In genomic region chr15:60297047-60297446, GRCh38 we compare ENCODE assay signal across 20 cellular contexts.
A peak's percentile ranks its signal among the peaks of the same experiment; 100 is the strongest.
DNase-seq lines count a peak whose midpoint lies in the region; ATAC-seq and TF ChIP-seq lines count a peak whose summit lies in the region.
"Had no signal": no experiment of that assay in that cellular context is flagged by ENCODE, and none has a peak within 500 bp of the region (broad histone marks: within the 10 kb centered on the region; RNA-seq: fewer than 3 reads in every experiment).

No MANE protein-coding gene starts in this region.

- H3K27ac ChIP-seq in right lobe of liver, result no peak overlapping the region
- no peak overlapping the region for H3K27ac ChIP-seq in upper lobe of right lung
- H3K27ac ChIP-seq: GM23248, HL-60 had no signal

- H3K4me1 ChIP-seq in right lobe of liver (no peaks in the 10 kb centered on the region), upper lobe of right lung (peaks cover 9% of the 10 kb centered on the region)

- CTCF ChIA-PET in activated CD4-positive, alpha-beta memory T cell treated with anti-CD3 and anti-CD28 coated beads for 36 hours (lab: Charles Lee), result no interaction called here
- CTCF ChIA-PET in activated CD4-positive, alpha-beta memory T cell treated with anti-CD3 and anti-CD28 coated beads, Interleukin-2, amount 10 ng/mL, durations not matched to agents 7 days and 5 days (lab: Charles Lee), result no interaction called here

- H3K4me3 Mint-ChIP-seq in activated CD4-positive, alpha-beta memory T cell treated with anti-CD3 and anti-CD28 coated beads for 36 hours, result no peak overlapping the region
- no peak overlapping the region for H3K4me3 Mint-ChIP-seq in activated CD4-positive, alpha-beta memory T cell treated with anti-CD3 and anti-CD28 coated beads, Interleukin-2, amount 10 ng/mL, durations not matched to agents 7 days and 5 days

- ATAC-seq in HG03442 (IDR thresholded peaks at IDR 0.05; ENCODE audit: unreplicated experiment) (peak; percentile 53), esophagus mucosa (peak; percentile 25), right lobe of liver (no peak), upper lobe of right lung (no peak)
- ATAC-seq: HCT116, PC-3, Right ventricle myocardium inferior had no signal

- H3K9me3 Mint-ChIP-seq in activated CD4-positive, alpha-beta memory T cell treated with anti-CD3 and anti-CD28 coated beads for 36 hours, result no peaks in the 10 kb centered on the region
- H3K9me3 Mint-ChIP-seq in activated CD4-positive, alpha-beta memory T cell treated with anti-CD3 and anti-CD28 coated beads, Interleukin-2, amount 10 ng/mL, durations not matched to agents 7 days and 5 days, result peaks cover 5% of the 10 kb centered on the region

- no peaks in the 10 kb centered on the region for H3K36me3 ChIP-seq in right lobe of liver
- no peaks in the 10 kb centered on the region for H3K36me3 ChIP-seq in upper lobe of right lung
- H3K36me3 ChIP-seq: MG63 had no signal

- H3K27me3 ChIP-seq in right lobe of liver (no peaks in the 10 kb centered on the region), upper lobe of right lung (no peaks in the 10 kb centered on the region)

- no peaks in the 10 kb centered on the region for H3K4me1 Mint-ChIP-seq in activated CD4-positive, alpha-beta memory T cell treated with anti-CD3 and anti-CD28 coated beads for 36 hours (ENCODE audit: low read depth)
- no peaks in the 10 kb centered on the region for H3K4me1 Mint-ChIP-seq in activated CD4-positive, alpha-beta memory T cell treated with anti-CD3 and anti-CD28 coated beads, Interleukin-2, amount 10 ng/mL, durations not matched to agents 7 days and 5 days

- no peak overlapping the region for H3K27ac Mint-ChIP-seq in activated CD4-positive, alpha-beta memory T cell treated with anti-CD3 and anti-CD28 coated beads for 36 hours
- no peak overlapping the region for H3K27ac Mint-ChIP-seq in activated CD4-positive, alpha-beta memory T cell treated with anti-CD3 and anti-CD28 coated beads, Interleukin-2, amount 10 ng/mL, durations not matched to agents 7 days and 5 days

- peak; percentile 22 for DNase-seq in activated CD4-positive, alpha-beta memory T cell treated with anti-CD3 and anti-CD28 coated beads for 36 hours
- no peak for DNase-seq in activated CD4-positive, alpha-beta memory T cell treated with anti-CD3 and anti-CD28 coated beads, Interleukin-2, amount 10 ng/mL, durations not matched to agents 7 days and 5 days
- DNase-seq in SK-MEL-5 (ENCODE audit: low read depth, low spot score) (peak; percentile 92), right lobe of liver (no peak), NK-92 (lab: John Stamatoyannopoulos, UW; ENCODE audit: unreplicated experiment) (no peak), upper lobe of right lung (no peak)
- DNase-seq: C1 segment of cervical spinal cord, DMS153, GM23248, KBM-7, MG63, NCI-H1105, NCI-H1694 treated with DMSO at 0.1 percent for 48 hours, NCI-H446, PC-3 had no signal

- no peaks in the 10 kb centered on the region for H3K36me3 Mint-ChIP-seq in activated CD4-positive, alpha-beta memory T cell treated with anti-CD3 and anti-CD28 coated beads for 36 hours
- no peaks in the 10 kb centered on the region for H3K36me3 Mint-ChIP-seq in activated CD4-positive, alpha-beta memory T cell treated with anti-CD3 and anti-CD28 coated beads, Interleukin-2, amount 10 ng/mL, durations not matched to agents 7 days and 5 days (ENCODE audit: low read depth)

- 82% methylated on average over 3 of the region's 3 CpGs for WGBS in right lobe of liver (ENCODE audit: insufficient coverage, low coverage, low lambda C conversion rate, missing lambda C conversion rate)

- no peak for TF ChIP-seq CTCF in right lobe of liver (IDR thresholded peaks at IDR 0.05)
- TF ChIP-seq CTCF in upper lobe of right lung (IDR thresholded peaks at IDR 0.05), result no peak

- no peak for TF ChIP-seq POLR2A in right lobe of liver (IDR thresholded peaks at IDR 0.05)

- in situ Hi-C loops in SK-MEL-5 (cut with HindIII; ENCODE audit: low pct_unique_long_range_greater_than_20kb, low sequenced_read_pairs), result no loop called here

- POLR2A ChIA-PET in activated CD4-positive, alpha-beta memory T cell treated with anti-CD3 and anti-CD28 coated beads for 36 hours (lab: Charles Lee), result no interaction called here
- POLR2A ChIA-PET in activated CD4-positive, alpha-beta memory T cell treated with anti-CD3 and anti-CD28 coated beads, Interleukin-2, amount 10 ng/mL, durations not matched to agents 7 days and 5 days (lab: Charles Lee), result no interaction called here

- H3K9me3 ChIP-seq in right lobe of liver, result no peaks in the 10 kb centered on the region
- H3K9me3 ChIP-seq in upper lobe of right lung, result no peaks in the 10 kb centered on the region
- H3K9me3 ChIP-seq: MG63 had no signal

- intact Hi-C loops in activated CD4-positive, alpha-beta memory T cell treated with anti-CD3 and anti-CD28 coated beads for 36 hours (cut with micrococcal nuclease), result no loop called here
- intact Hi-C loops in right lobe of liver (cut with DNase I), result no loop called here
- intact Hi-C loops in upper lobe of right lung (cut with DNase I), result no loop called here

- peaks cover 4% of the 10 kb centered on the region for H3K27me3 Mint-ChIP-seq in activated CD4-positive, alpha-beta memory T cell treated with anti-CD3 and anti-CD28 coated beads for 36 hours
- H3K27me3 Mint-ChIP-seq in activated CD4-positive, alpha-beta memory T cell treated with anti-CD3 and anti-CD28 coated beads, Interleukin-2, amount 10 ng/mL, durations not matched to agents 7 days and 5 days, result peaks cover 18% of the 10 kb centered on the region

- H3K4me3 ChIP-seq in right lobe of liver, result no peak overlapping the region
- no peak overlapping the region for H3K4me3 ChIP-seq in upper lobe of right lung
- H3K4me3 ChIP-seq: GM23248, MG63 had no signal

Comparison
In these comparisons a context has a peak if more than half of its experiments do, and no peak if none do; other contexts are left out.
1. DNase-seq: peak in activated CD4-positive, alpha-beta memory T cell treated with anti-CD3 and anti-CD28 coated beads for 36 hours (single experiment) and SK-MEL-5 (single experiment); none in activated CD4-positive, alpha-beta memory T cell treated with anti-CD3 and anti-CD28 coated beads, Interleukin-2, amount 10 ng/mL, durations not matched to agents 7 days and 5 days (single experiment), right lobe of liver (0 of 3), NK-92 (single experiment) and upper lobe of right lung (single experiment).
2. ATAC-seq: peak in HG03442 (single experiment) and esophagus mucosa (single experiment); none in right lobe of liver (0 of 4) and upper lobe of right lung (single experiment).